Comparison of ENCODE assay signal across 25 cellular contexts in the genomic region with DNA sequence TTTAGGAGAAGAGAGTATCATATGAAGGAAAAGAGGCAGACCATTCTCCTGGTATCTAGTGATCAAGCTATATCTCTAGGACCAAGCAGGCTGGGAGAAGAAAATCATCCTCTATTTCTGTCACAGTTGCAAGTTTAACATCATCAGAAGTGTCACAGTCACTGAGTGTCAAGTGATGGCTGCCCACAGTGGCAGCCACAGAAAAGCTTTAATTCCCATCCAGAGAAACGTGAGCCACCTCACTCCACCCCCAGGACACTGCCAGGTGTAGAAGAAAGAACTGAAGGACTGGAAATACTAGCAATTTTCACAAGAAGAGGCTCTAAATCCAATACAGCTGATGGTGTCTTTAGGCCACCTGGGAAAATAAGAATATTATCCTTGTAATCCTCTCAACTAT.
A peak's percentile ranks its signal among the peaks of the same experiment; 100 is the strongest.
DNase-seq lines count a peak whose midpoint lies in the region; ATAC-seq and TF ChIP-seq lines count a peak whose summit lies in the region.
"Had no signal": no experiment of that assay in that cellular context is flagged by ENCODE, and none has a peak within 500 bp of the region (broad histone marks: within the 10 kb centered on the region; RNA-seq: fewer than 3 reads in every experiment).

No MANE protein-coding gene starts in this region.

- DNase-seq in Right ventricle myocardium superior (no peak), cardiac septum (ENCODE audit: low spot score) (no peak), NCI-H82 (lab: John Stamatoyannopoulos, UW) (peak; percentile 65), left ventricle myocardium superior (no peak), RWPE1 (ENCODE audit: low spot score) (no peak), HT-29 (ENCODE audit: low spot score) (no peak)
- no peak for DNase-seq in stimulated activated CD4-positive, alpha-beta T cell treated with anti-CD3 and anti-CD28 coated beads, Interleukin-2, amount 100 ng/mL, for 48 hours
- DNase-seq: AML-193; C1 segment of cervical spinal cord; CD8-positive, alpha-beta memory T cell; GM23248; H9; HFFc6; KBM-7; MM.1S; NCI-H1048; NCI-H1417 treated with DMSO at 0.1 percent for 48 hours; NCI-H1930; NCI-H2171 treated with DMSO at 0.1 percent for 48 hours; NCI-H446 treated with DMSO at 0.1 percent for 48 hours; NCI-H526 treated with DMSO at 0.1 percent for 48 hours; NK-92 treated with Interleukin-12 subunit alpha and Interleukin-12 subunit beta, amount 100 ng/mL, for 24 hours; T-helper 1 cell had no signal

- ATAC-seq in Right ventricle myocardium superior (ENCODE audit: poor library complexity) (peak; percentile 62), left ventricle myocardium superior (peak; percentile 60)
- ATAC-seq: HepG2 had no signal

- POLR2A ChIA-PET in RWPE1 (lab: Yijun Ruan, JAX; ENCODE audit: low non-redundant PET) = no interaction called here

- CTCF ChIA-PET in RWPE1 (lab: Yijun Ruan, JAX) = no interaction called here

- H3K27ac ChIP-seq in RWPE1 = no peak overlapping the region
- H3K27ac ChIP-seq: GM23248, SJSA1 had no signal

- intact Hi-C loops in Right ventricle myocardium superior (cut with DNase I) = no loop called here
- intact Hi-C loops in cardiac septum (cut with DNase I) = no loop called here
- intact Hi-C loops in left ventricle myocardium superior (cut with micrococcal nuclease) = no loop called here

- TF ChIP-seq CTCF in RWPE1 (conservative IDR thresholded peaks at IDR 0.05; ENCODE audit: low read depth) = no peak
